15 cellular contexts compared by ENCODE assay signal in the genomic region with DNA sequence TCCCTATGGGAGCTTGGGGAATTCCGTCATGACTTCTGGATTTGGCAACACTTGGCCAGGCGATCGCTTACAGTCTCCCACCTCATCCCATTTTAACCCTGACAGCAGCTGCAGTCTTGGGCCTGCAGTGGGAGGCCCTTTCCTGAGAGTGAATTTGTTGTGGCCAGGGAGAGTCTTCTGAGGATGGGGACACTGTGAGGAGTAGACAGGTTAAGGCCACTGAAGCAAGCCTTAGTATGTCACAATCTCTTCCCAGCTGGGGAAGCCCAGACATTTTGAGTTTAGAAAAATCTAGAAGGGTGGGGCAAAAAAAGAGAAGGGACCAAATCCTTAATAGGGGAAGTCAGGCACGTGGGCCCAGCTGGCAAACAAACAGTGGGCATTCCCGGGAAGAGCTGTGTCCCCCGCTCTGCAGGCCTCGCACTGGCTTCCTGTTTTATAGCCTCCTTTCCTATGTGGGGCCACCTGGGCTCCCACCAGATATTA.
DNase-seq lines count a peak whose midpoint lies in the region; ATAC-seq and TF ChIP-seq lines count a peak whose summit lies in the region.
"Had no signal": no experiment of that assay in that cellular context is flagged by ENCODE, and none has a peak within 500 bp of the region (broad histone marks: within the 10 kb centered on the region; RNA-seq: fewer than 3 reads in every experiment).

No MANE protein-coding gene starts in this region.

- no peak overlapping the region for H3K4me3 Mint-ChIP-seq in T-cell
- H3K4me3 Mint-ChIP-seq: activated T-cell treated with anti-CD3 and anti-CD28 coated beads, Interleukin-2, amount 50 U/mL, for 72 hours; CD8-positive, alpha-beta memory T cell had no signal

- H3K27me3 ChIP-seq in dorsolateral prefrontal cortex (no peaks in the 10 kb centered on the region), thoracic aorta (replicated peaks; ENCODE audit: insufficient read depth) (no peaks in the 10 kb centered on the region), foreskin keratinocyte (peaks cover 4% of the 10 kb centered on the region)

- H3K4me3 ChIP-seq in dorsolateral prefrontal cortex (no peak overlapping the region), mesodermal cell (ENCODE audit: extremely low read depth, insufficient read depth, low read length, poor library complexity, severe bottlenecking) (no peak overlapping the region), thoracic aorta (no peak overlapping the region)
- H3K4me3 ChIP-seq: GM23248 had no signal

- H3K36me3 Mint-ChIP-seq in T-cell: no peaks in the 10 kb centered on the region
- H3K36me3 Mint-ChIP-seq: CD8-positive, alpha-beta memory T cell had no signal

- TF ChIP-seq CTCF in dorsolateral prefrontal cortex (IDR thresholded peaks at IDR 0.05 in 54 of 56, conservative IDR thresholded peaks at IDR 0.05 in 2 of 56; ENCODE audit: low read depth in 1 of 56, partially characterized antibody in 56 of 56) (no peak), thoracic aorta (IDR thresholded peaks at IDR 0.05) (no peak), foreskin keratinocyte (conservative IDR thresholded peaks at IDR 0.05) (no peak)

- no peaks in the 10 kb centered on the region for H3K9me3 Mint-ChIP-seq in T-cell
- H3K9me3 Mint-ChIP-seq: activated T-cell treated with anti-CD3 and anti-CD28 coated beads, Interleukin-2, amount 50 U/mL, for 72 hours; CD8-positive, alpha-beta memory T cell had no signal

- POLR2A ChIA-PET in T-cell (lab: Charles Lee): no interaction called here

- H3K27me3 Mint-ChIP-seq in T-cell: peaks cover 0 to 3% of the 10 kb centered on the region in 2 donors

- H3K27ac ChIP-seq in dorsolateral prefrontal cortex (peak overlapping the region in 48 of 59 donors; percentile 5 to 87 (median 60)), mesodermal cell (ENCODE audit: low read depth, low read length, severe bottlenecking) (peak overlapping the region; percentile 74), thoracic aorta (peak overlapping the region; percentile 96 to 99), foreskin keratinocyte (no peak overlapping the region)
- H3K27ac ChIP-seq: GM23248 had no signal

- H3K4me1 Mint-ChIP-seq in T-cell: no peaks in the 10 kb centered on the region
- H3K4me1 Mint-ChIP-seq: CD8-positive, alpha-beta memory T cell had no signal

- CTCF ChIA-PET in T-cell (lab: Charles Lee): no interaction called here

- 82 to 83% methylated on average over 3 to 5 of the region's 7 CpGs for WGBS in mesodermal cell (ENCODE audit: insufficient coverage in 2 of 2), 2 experiments

- ATAC-seq in thoracic aorta (ENCODE audit: insufficient number of reproducible peaks, low FRiP score, low read depth) (peak; percentile 3), T-cell (replicated peaks in 1 of 4) (no peak), foreskin keratinocyte (no peak)
- ATAC-seq: activated T-cell treated with anti-CD3 and anti-CD28 coated beads, Interleukin-2, amount 50 U/mL, for 72 hours had no signal

- DNase-seq in SKM-1 treated with dmso at 0.1 percent for 144 hours (lab: John Stamatoyannopoulos, UW; ENCODE audit: unreplicated experiment) (peak; percentile 20), dorsolateral prefrontal cortex (no peak), thoracic aorta (ENCODE audit: low spot score) (no peak), T-cell (no peak), foreskin keratinocyte (no peak)
- DNase-seq in effector CD8-positive, alpha-beta T cell (lab: John Stamatoyannopoulos, UW): no peak
- DNase-seq: activated CD4-positive, alpha-beta T cell treated with anti-CD3 and anti-CD28 coated beads for 48 hours; activated T-cell treated with anti-CD3 and anti-CD28 coated beads, Interleukin-2, amount 50 U/mL, for 72 hours; CD8-positive, alpha-beta memory T cell; GDM1; GM23248; Karpas-422; stimulated activated CD4-positive, alpha-beta T cell treated with anti-CD3 and anti-CD28 coated beads, Interleukin-2, amount 100 ng/mL, for 24 hours; T-helper 1 cell had no signal

- intact Hi-C loops in dorsolateral prefrontal cortex (cut with DNase I): no loop called here

- H3K27ac Mint-ChIP-seq in T-cell: no peak overlapping the region
- H3K27ac Mint-ChIP-seq: activated T-cell treated with anti-CD3 and anti-CD28 coated beads, Interleukin-2, amount 50 U/mL, for 72 hours had no signal

- H3K4me1 ChIP-seq in mesodermal cell (ENCODE audit: control insufficient read depth, insufficient read depth, low read length, poor library complexity, severe bottlenecking): peaks cover 22% of the 10 kb centered on the region
- H3K4me1 ChIP-seq in thoracic aorta (ENCODE audit: control insufficient read depth in 1 of 2, low read depth in 2 of 2): peaks cover 45 to 76% of the 10 kb centered on the region in 2 donors
- peaks cover 18% of the 10 kb centered on the region for H3K4me1 ChIP-seq in foreskin keratinocyte

- H3K9me3 ChIP-seq in mesodermal cell (ENCODE audit: control insufficient read depth, low read length) (no peaks in the 10 kb centered on the region), thoracic aorta (no peaks in the 10 kb centered on the region)

- H3K36me3 ChIP-seq in mesodermal cell (ENCODE audit: control insufficient read depth, insufficient read depth, low read length): no peaks in the 10 kb centered on the region
- peaks cover 20% of the 10 kb centered on the region for H3K36me3 ChIP-seq in thoracic aorta
